ENCODE assay signal across 8 cellular contexts in genomic region chr6:37059344-37060194, GRCh38. TPM values are rescaled to one million over a fixed set of nuclear protein-coding genes. Genes with fewer than 3 reads are reported as not detected.
DNase-seq lines count a peak whose midpoint lies in the region; ATAC-seq and TF ChIP-seq lines count a peak whose summit lies in the region.

No MANE protein-coding gene starts in this region.

- no peaks in the 10 kb centered on the region for H3K9me3 Mint-ChIP-seq in Calu3 (ENCODE audit: low read depth, unreplicated experiment)

- H3K36me3 ChIP-seq in ascending aorta, result no peaks in the 10 kb centered on the region

- no peaks in the 10 kb centered on the region for H3K27me3 Mint-ChIP-seq in Calu3 (ENCODE audit: unreplicated experiment)

- H3K27me3 ChIP-seq in ascending aorta, result no peaks in the 10 kb centered on the region

- TF ChIP-seq CTCF in Calu3 (IDR thresholded peaks at IDR 0.05; ENCODE audit: unreplicated experiment) (peak; percentile 77), ascending aorta (IDR thresholded peaks at IDR 0.05) (peak; percentile 26 to 46 (median 30))

- H3K4me1 ChIP-seq in ascending aorta, result peaks cover 3 to 10% of the 10 kb centered on the region in 2 donors

- peak overlapping the region; percentile 34 to 46 for H3K27ac ChIP-seq in ascending aorta

- H3K4me1 Mint-ChIP-seq in Calu3 (ENCODE audit: low read depth, unreplicated experiment), result peaks cover 64% of the 10 kb centered on the region

- H3K4me3 ChIP-seq in ascending aorta, result no peak overlapping the region

- TSS peak; percentile 88 for BruUV-seq in Calu3 (replicated peaks; lab: Mats Ljungman, UMichigan)

- H3K27ac Mint-ChIP-seq in Calu3 (ENCODE audit: unreplicated experiment), result peak overlapping the region; percentile 79

- H3K9me3 ChIP-seq in ascending aorta, result no peaks in the 10 kb centered on the region

- peak; percentile 79 for ATAC-seq in sciatic nerve

- DNase-seq in Calu3, result peak; percentile 90
- peak; percentile 60 for DNase-seq in HuH-7.5 (ENCODE audit: low spot score)
- peak in 1 of 2 donors; percentile 79 for DNase-seq in ascending aorta (ENCODE audit: low spot score in 2 of 2)
- DNase-seq in hypothalamus (lab: John Stamatoyannopoulos, UW), result peak in 26 of 51 donors; percentile 5 to 75 (median 34)
- DNase-seq in sciatic nerve (ENCODE audit: low spot score), result no peak
- DNase-seq in activated CD4-positive, CD25-positive, alpha-beta regulatory T cell (lab: John Stamatoyannopoulos, UW), result no peak
- no peak for DNase-seq in NCI-H1694 (lab: John Stamatoyannopoulos, UW)
- DNase-seq in activated CD4-positive, CD25-positive, alpha-beta regulatory T cell treated with anti-CD3 and anti-CD28 coated beads, Interleukin-2, amount 50 U/mL, for 72 hours, result no peak

- no peaks in the 10 kb centered on the region for H3K36me3 Mint-ChIP-seq in Calu3 (ENCODE audit: insufficient read depth, unreplicated experiment)

- CTCF ChIA-PET in Calu3 (lab: Charles Lee), result interaction anchor here (0.5 to 5.4 kb wide), 4 partner anchors 35 to 127 kb away, joined by 3 to 58 read pairs (median 4); partner anchors contain the start of gene PIM1

- peak overlapping the region; percentile 53 for H3K4me3 Mint-ChIP-seq in Calu3 (ENCODE audit: low read depth, unreplicated experiment)

- intact Hi-C loops in Calu3 (cut with micrococcal nuclease; ENCODE audit: unreplicated experiment), result loop anchor here (2.0 to 5.0 kb wide), 4 partner anchors 37 to 113 kb away; no protein-coding TSS in a partner anchor
- intact Hi-C loops in ascending aorta (cut with DNase I), result no loop called here
- intact Hi-C loops in sciatic nerve (cut with DNase I), result no loop called here

RNA-seq across cellular contexts. Expression of gene FGD2, which starts 54.1 kb away (rescaled TPM):
- total RNA-seq in Calu3 (2022) (0.19 and 1.0 TPM in 2 replicates), ascending aorta (49.4 TPM), sciatic nerve (19.7 TPM)

Comparison
In these comparisons a context has a peak if more than half of its experiments do, and no peak if none do; other contexts are left out.
1. DNase-seq: peak in Calu3 (single experiment), HuH-7.5 (single experiment) and hypothalamus (26 of 51); none in sciatic nerve (single experiment), activated CD4-positive, CD25-positive, alpha-beta regulatory T cell (0 of 4), NCI-H1694 (single experiment) and activated CD4-positive, CD25-positive, alpha-beta regulatory T cell treated with anti-CD3 and anti-CD28 coated beads, Interleukin-2, amount 50 U/mL, for 72 hours (single experiment).
2. RNA of gene FGD2, which starts 54.1 kb away (total RNA-seq): 49.4 TPM in ascending aorta (single experiment) and 19.7 TPM in sciatic nerve (single experiment); 0.19 to 1.0 TPM in Calu3; every median in the first group is over 10 times any median in the second.